In genomic region chr17:71142333-71142732, GRCh38 we compare ENCODE assay signal across 12 cellular contexts.
"Had no signal": no experiment of that assay in that cellular context is flagged by ENCODE, and none has a peak within 500 bp of the region (broad histone marks: within the 10 kb centered on the region; RNA-seq: fewer than 3 reads in every experiment).

No MANE protein-coding gene starts in this region.

- H3K27ac ChIP-seq: colonic mucosa, gastrocnemius medialis, heart right ventricle, thoracic aorta had no signal

- H3K9me3 ChIP-seq: colonic mucosa, gastrocnemius medialis, stomach, thoracic aorta had no signal

- DNase-seq: activated CD4-positive, alpha-beta T cell treated with anti-CD3 and anti-CD28 coated beads, Interleukin-2, amount 10 ng/mL, durations not matched to agents 7 days and 5 days; activated CD4-positive, CD25-positive, alpha-beta regulatory T cell; activated CD8-positive, alpha-beta memory T cell treated with anti-CD3 and anti-CD28 coated beads for 24 hours; activated naive CD4-positive, alpha-beta T cell treated with anti-CD3 and anti-CD28 coated beads, Interleukin-2, amount 10 ng/mL, durations not matched to agents 7 days and 5 days; caudate nucleus; colonic mucosa; gastrocnemius medialis; heart right ventricle; islet precursor cell; posterior cingulate gyrus; stomach had no signal

- H3K36me3 ChIP-seq: colonic mucosa, gastrocnemius medialis, heart right ventricle, stomach, thoracic aorta had no signal

- ATAC-seq: gastrocnemius medialis, heart right ventricle had no signal

- H3K27me3 ChIP-seq: colonic mucosa, gastrocnemius medialis, heart right ventricle, stomach had no signal

- H3K4me3 ChIP-seq: colonic mucosa, gastrocnemius medialis, heart right ventricle, stomach, thoracic aorta had no signal

- H3K4me1 ChIP-seq: colonic mucosa, heart right ventricle had no signal
